17 cellular contexts compared by ENCODE assay signal in genomic region chr4:184460495-184461285, GRCh38. TPM values are rescaled to one million over a fixed set of nuclear protein-coding genes. Genes with fewer than 3 reads are reported as not detected.
DNase-seq lines count a peak whose midpoint lies in the region; ATAC-seq and TF ChIP-seq lines count a peak whose summit lies in the region.
"Had no signal": no experiment of that assay in that cellular context is flagged by ENCODE, and none has a peak within 500 bp of the region (broad histone marks: within the 10 kb centered on the region; RNA-seq: fewer than 3 reads in every experiment).

No MANE protein-coding gene starts in this region.

- H3K36me3 ChIP-seq in left ventricle myocardium inferior: no peaks in the 10 kb centered on the region
- peaks cover 0 to 34% (median 0%) of the 10 kb centered on the region in 9 donors for H3K36me3 ChIP-seq in heart right ventricle
- H3K36me3 ChIP-seq in adrenal gland (replicated peaks in 1 of 2): no peaks in the 10 kb centered on the region

- DNase-seq in left ventricle myocardium inferior: no peak
- DNase-seq in heart right ventricle: no peak
- peak; percentile 38 for DNase-seq in NB4 (ENCODE audit: low read depth)
- DNase-seq in central memory CD8-positive, alpha-beta T cell (ENCODE audit: low spot score in 2 of 2): no peak
- DNase-seq in stimulated activated naive CD8-positive, alpha-beta T cell treated with anti-CD3 and anti-CD28 coated beads, Interleukin-15, amount 100 ng/mL, for 72 hours: no peak
- no peak for DNase-seq in RKO (ENCODE audit: low spot score)
- no peak for DNase-seq in adrenal gland
- no peak for DNase-seq in putamen (ENCODE audit: low spot score)
- DNase-seq: activated CD4-positive, alpha-beta T cell treated with anti-CD3 and anti-CD28 coated beads for 4 hours; activated naive CD4-positive, alpha-beta T cell treated with anti-CD3 and anti-CD28 coated beads, Interleukin-2, amount 50 U/mL, for 16 hours; EL; NCI-H187; NCI-H82; psoas muscle; stimulated activated CD4-positive, alpha-beta T cell treated with anti-CD3 and anti-CD28 coated beads, Interleukin-1b, Interleukin-23, amount 100 ng/mL, for 48 hours had no signal

- peak overlapping the region; percentile 16 for H3K27ac Mint-ChIP-seq in central memory CD8-positive, alpha-beta T cell (ENCODE audit: low read depth)
- H3K27ac Mint-ChIP-seq in stimulated activated naive CD8-positive, alpha-beta T cell treated with anti-CD3 and anti-CD28 coated beads, Interleukin-15, amount 100 ng/mL, for 72 hours: peak overlapping the region; percentile 22 to 67
- H3K27ac Mint-ChIP-seq: mesothelial cell of epicardium had no signal

- no peak for TF ChIP-seq CTCF in left ventricle myocardium inferior (IDR thresholded peaks at IDR 0.05; ENCODE audit: borderline replicate concordance)
- TF ChIP-seq CTCF in heart right ventricle (IDR thresholded peaks at IDR 0.05): no peak
- no peak for TF ChIP-seq CTCF in NB4 (IDR thresholded peaks at IDR 0.05; ENCODE audit: low read depth, low read length)
- TF ChIP-seq CTCF in adrenal gland (IDR thresholded peaks at IDR 0.05): no peak

- H3K4me1 Mint-ChIP-seq in central memory CD8-positive, alpha-beta T cell: peaks cover 81% of the 10 kb centered on the region
- peaks cover 80% of the 10 kb centered on the region for H3K4me1 Mint-ChIP-seq in stimulated activated naive CD8-positive, alpha-beta T cell treated with anti-CD3 and anti-CD28 coated beads, Interleukin-15, amount 100 ng/mL, for 72 hours

- 60 to 68% methylated on average over 13 of the region's 13 CpGs for WGBS in heart right ventricle, 2 donors
- WGBS in adrenal gland, 4 donors: 75 to 76% (median 75%) methylated on average over 13 of the region's 13 CpGs

- H3K27ac ChIP-seq in left ventricle myocardium inferior (replicated peaks) (peak overlapping the region; percentile 2), heart right ventricle (peak overlapping the region in 2 of 10 donors; percentile 12 to 51), adrenal gland (no peak overlapping the region)
- H3K27ac ChIP-seq: psoas muscle, SJSA1 had no signal

- ATAC-seq in heart right ventricle: no peak
- no peak for ATAC-seq in central memory CD8-positive, alpha-beta T cell (replicated peaks; ENCODE audit: extremely low read depth, poor library complexity, severe bottlenecking)
- no peak for ATAC-seq in stimulated activated naive CD8-positive, alpha-beta T cell treated with anti-CD3 and anti-CD28 coated beads, Interleukin-15, amount 100 ng/mL, for 72 hours
- ATAC-seq: psoas muscle had no signal

- H3K27me3 Mint-ChIP-seq in central memory CD8-positive, alpha-beta T cell: no peaks in the 10 kb centered on the region
- H3K27me3 Mint-ChIP-seq in stimulated activated naive CD8-positive, alpha-beta T cell treated with anti-CD3 and anti-CD28 coated beads, Interleukin-15, amount 100 ng/mL, for 72 hours: no peaks in the 10 kb centered on the region

- TF ChIP-seq POLR2A in NB4 (IDR thresholded peaks at IDR 0.05; ENCODE audit: extremely low read depth, insufficient read length) (no peak), adrenal gland (IDR thresholded peaks at IDR 0.05) (no peak)

- H3K9me3 ChIP-seq in left ventricle myocardium inferior (replicated peaks): no peaks in the 10 kb centered on the region
- H3K9me3 ChIP-seq in heart right ventricle: no peaks in the 10 kb centered on the region
- H3K9me3 ChIP-seq in adrenal gland (replicated peaks in 1 of 3): no peaks in the 10 kb centered on the region
- H3K9me3 ChIP-seq: psoas muscle, SJSA1 had no signal

- H3K4me1 ChIP-seq in left ventricle myocardium inferior (peaks cover 82% of the 10 kb centered on the region), heart right ventricle (peaks cover 2 to 87% (median 69%) of the 10 kb centered on the region in 9 donors), adrenal gland (replicated peaks in 1 of 2) (peaks cover 17 to 32% of the 10 kb centered on the region in 2 donors)

- H3K9me3 Mint-ChIP-seq in central memory CD8-positive, alpha-beta T cell: no peaks in the 10 kb centered on the region
- peaks cover 0 to 4% of the 10 kb centered on the region in 2 donors for H3K9me3 Mint-ChIP-seq in stimulated activated naive CD8-positive, alpha-beta T cell treated with anti-CD3 and anti-CD28 coated beads, Interleukin-15, amount 100 ng/mL, for 72 hours
- H3K9me3 Mint-ChIP-seq: mesothelial cell of epicardium had no signal

- H3K36me3 Mint-ChIP-seq in central memory CD8-positive, alpha-beta T cell (ENCODE audit: insufficient read depth): peaks cover 7% of the 10 kb centered on the region

- H3K4me3 Mint-ChIP-seq in central memory CD8-positive, alpha-beta T cell: no peak overlapping the region
- peak overlapping the region; percentile 5 to 51 for H3K4me3 Mint-ChIP-seq in stimulated activated naive CD8-positive, alpha-beta T cell treated with anti-CD3 and anti-CD28 coated beads, Interleukin-15, amount 100 ng/mL, for 72 hours
- H3K4me3 Mint-ChIP-seq: mesothelial cell of epicardium had no signal

- intact Hi-C loops in left ventricle myocardium inferior (cut with micrococcal nuclease) (loop anchor here (10.0 kb wide), 1 partner anchor 56 kb away; no protein-coding TSS in a partner anchor), heart right ventricle (cut with DNase I) (no loop called here), adrenal gland (cut with DNase I) (loop anchor here in 1 of 2 donors (10.0 kb wide), 1 partner anchor 46 kb away; no protein-coding TSS in a partner anchor)

- H3K4me3 ChIP-seq in left ventricle myocardium inferior (no peak overlapping the region), heart right ventricle (no peak overlapping the region), NB4 (ENCODE audit: low read depth, low read length) (no peak overlapping the region), adrenal gland (no peak overlapping the region)
- H3K4me3 ChIP-seq: psoas muscle, SJSA1 had no signal

- no peaks in the 10 kb centered on the region for H3K27me3 ChIP-seq in left ventricle myocardium inferior (ENCODE audit: low read depth)
- H3K27me3 ChIP-seq in heart right ventricle: no peaks in the 10 kb centered on the region
- H3K27me3 ChIP-seq in adrenal gland: no peaks in the 10 kb centered on the region
- H3K27me3 ChIP-seq: SJSA1 had no signal

RNA-seq across cellular contexts. Expression of gene IRF2, which starts 13.7 kb away (rescaled TPM):
- total RNA-seq in left ventricle myocardium inferior (25.9 TPM), heart right ventricle (10 to 100 TPM; 18.3 to 41.4 (median 29.0) TPM), adrenal gland (10 to 100 TPM; 35.4 to 93.1 (median 58.3) TPM)
- polyA plus RNA-seq in heart right ventricle (10 to 100 TPM in 1 of 2 donors, 1 to 10 TPM in 1; 9.3 to 13.0 TPM), adrenal gland (10 to 100 TPM; 19.0 to 69.7 (median 20.0) TPM)
